In genomic region chr22:21727768-21728167, GRCh38 we compare ENCODE assay signal across 1 cellular context.
A peak's percentile ranks its signal among the peaks of the same experiment; 100 is the strongest.
TF ChIP-seq lines count a peak whose summit lies in the region.

No MANE protein-coding gene starts in this region.

TF ChIP-seq in K562, 482 proteins besides CTCF, POLR2A, EP300 and RAD21 (continued from another document):
- no peak for TF ChIP-seq MLLT1 (IDR thresholded peaks at IDR 0.05)
- TF ChIP-seq BRF2 (IDR thresholded peaks at IDR 0.05; ENCODE audit: borderline replicate concordance, insufficient read depth, insufficient read length) = no peak
- TF ChIP-seq ZBED1 (IDR thresholded peaks at IDR 0.05) = no peak
- 0 out of 2 replicates have a peak, but pooled peaks have one; percentile 30 for TF ChIP-seq HDAC8 (tag; IDR thresholded peaks at IDR 0.05)
- no peak for TF ChIP-seq KLF10 (CRISPR knock-in tag; IDR thresholded peaks at IDR 0.05)
- peak; percentile 21 for TF ChIP-seq SAP30 (IDR thresholded peaks at IDR 0.05; ENCODE audit: borderline replicate concordance, insufficient read depth, low read depth, low read length, poor library complexity, severe bottlenecking)
- peak; percentile 95 for TF ChIP-seq TAF15 (IDR thresholded peaks at IDR 0.05; ENCODE audit: low read depth, low read length)
- TF ChIP-seq ZKSCAN3 (CRISPR knock-in tag; IDR thresholded peaks at IDR 0.05) = no peak
- TF ChIP-seq RFX7 (CRISPR knock-in tag; IDR thresholded peaks at IDR 0.05) = no peak
- peak; percentile 84 for TF ChIP-seq SETDB1 (IDR thresholded peaks at IDR 0.05; ENCODE audit: low read length)
